Comparison of ENCODE assay signal across 18 cellular contexts in the genomic region with DNA sequence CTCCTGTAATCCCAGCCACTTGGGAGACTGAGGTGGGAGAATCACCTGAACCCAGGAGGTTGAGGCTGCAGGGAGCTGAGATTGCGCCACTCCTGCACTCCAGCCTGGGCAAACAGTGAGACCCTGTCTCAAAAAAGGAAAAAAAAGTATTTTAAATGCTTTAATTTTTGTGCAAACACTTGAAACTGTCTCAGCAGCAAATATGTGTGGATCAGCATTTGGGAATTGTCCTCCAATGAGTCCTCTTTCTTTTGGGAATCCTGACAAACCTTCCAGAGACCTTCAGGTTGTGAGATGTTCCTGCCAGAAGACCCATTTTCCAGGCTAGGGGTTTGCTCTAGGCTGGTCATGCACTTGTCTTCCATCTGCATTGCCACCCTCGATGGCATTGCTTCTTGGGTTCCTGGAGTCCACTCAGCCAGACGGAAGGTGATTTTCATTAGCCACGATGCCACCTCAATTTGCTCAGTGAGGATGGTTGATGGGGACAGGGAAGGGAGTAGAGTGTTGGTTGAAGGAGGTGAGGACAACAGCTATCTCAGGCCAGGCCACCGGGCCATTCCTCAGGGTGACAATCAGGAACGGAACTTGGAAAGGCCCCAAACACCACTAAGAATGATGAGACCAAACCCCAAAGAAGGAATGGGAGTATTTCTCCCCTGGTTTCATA. TPM values are rescaled to one million over a fixed set of nuclear protein-coding genes. Genes with fewer than 3 reads are reported as not detected.
DNase-seq lines count a peak whose midpoint lies in the region; ATAC-seq, FAIRE-seq and TF ChIP-seq lines count a peak whose summit lies in the region.
"Had no signal": no experiment of that assay in that cellular context is flagged by ENCODE, and none has a peak within 500 bp of the region (broad histone marks: within the 10 kb centered on the region; RNA-seq: fewer than 3 reads in every experiment).

No MANE protein-coding gene starts in this region.

- DNase-seq in activated CD8-positive, alpha-beta T cell treated with anti-CD3 and anti-CD28 coated beads, Interleukin-2, amount 10 ng/mL, durations not matched to agents 7 days and 5 days, result peak; percentile 10
- no peak for DNase-seq in activated CD8-positive, alpha-beta T cell treated with anti-CD3 and anti-CD28 coated beads for 36 hours
- no peak for DNase-seq in bronchial epithelial cell (ENCODE audit: low read depth)
- peak; percentile 11 to 62 for DNase-seq in lower leg skin (ENCODE audit: low spot score in 2 of 2)
- DNase-seq in transverse colon, result no peak
- no peak for DNase-seq in NCI-H2196 (lab: John Stamatoyannopoulos, UW; ENCODE audit: unreplicated experiment)
- DNase-seq in NCI-H446 (lab: John Stamatoyannopoulos, UW), result no peak
- DNase-seq: BE2C; CD4-positive, alpha-beta T cell; EL; MG63; NCI-H1092; NCI-H2081 treated with DMSO at 0.1 percent for 48 hours; NCI-H524 had no signal

- H3K27ac ChIP-seq in transverse colon, result no peak overlapping the region
- H3K27ac ChIP-seq: 22Rv1 had no signal

- POLR2A ChIA-PET in activated CD8-positive, alpha-beta T cell treated with anti-CD3 and anti-CD28 coated beads, Interleukin-2, amount 10 ng/mL, durations not matched to agents 7 days and 5 days (lab: Charles Lee), result no interaction called here
- POLR2A ChIA-PET in activated CD8-positive, alpha-beta T cell treated with anti-CD3 and anti-CD28 coated beads for 36 hours (lab: Charles Lee), result no interaction called here

- TF ChIP-seq POLR2A in lower leg skin (IDR thresholded peaks at IDR 0.05) (no peak), transverse colon (IDR thresholded peaks at IDR 0.05) (peak; percentile 18)

- no peak overlapping the region for H3K4me3 Mint-ChIP-seq in activated CD8-positive, alpha-beta T cell treated with anti-CD3 and anti-CD28 coated beads, Interleukin-2, amount 10 ng/mL, durations not matched to agents 7 days and 5 days
- no peak overlapping the region for H3K4me3 Mint-ChIP-seq in activated CD8-positive, alpha-beta T cell treated with anti-CD3 and anti-CD28 coated beads for 36 hours
- H3K4me3 Mint-ChIP-seq: CD4-positive, alpha-beta T cell had no signal

- 85 to 86% methylated on average over 6 of the region's 6 CpGs for WGBS in lower leg skin, 2 donors
- 40 to 77% methylated on average over 3 to 6 of the region's 6 CpGs for WGBS in transverse colon (ENCODE audit: low coverage in 1 of 2), 2 donors

- intact Hi-C loops in activated CD8-positive, alpha-beta T cell treated with anti-CD3 and anti-CD28 coated beads for 36 hours (cut with micrococcal nuclease), result loop anchor here (5.0 kb wide), 3 partner anchors 157 to 647 kb away; no protein-coding TSS in a partner anchor
- intact Hi-C loops in lower leg skin (cut with DNase I; ENCODE audit: low total_unique reads), result loop anchor here (5.0 to 10.0 kb wide), 2 partner anchors 212 to 650 kb away; a partner anchor contains a TSS
- intact Hi-C loops in transverse colon (cut with DNase I; ENCODE audit: low total_unique reads), result loop anchor here (5.0 to 10.0 kb wide), 2 partner anchors 170 to 212 kb away; a partner anchor contains a TSS

- no peak for TF ChIP-seq EP300 in transverse colon (IDR thresholded peaks at IDR 0.05; ENCODE audit: low read depth)

- peak; percentile 50 for FAIRE-seq in bronchial epithelial cell (lab: Jason Lieb, UNC)
- FAIRE-seq: GM19239 had no signal

- CTCF ChIA-PET in activated CD8-positive, alpha-beta T cell treated with anti-CD3 and anti-CD28 coated beads, Interleukin-2, amount 10 ng/mL, durations not matched to agents 7 days and 5 days (lab: Charles Lee), result no interaction called here
- CTCF ChIA-PET in activated CD8-positive, alpha-beta T cell treated with anti-CD3 and anti-CD28 coated beads for 36 hours (lab: Charles Lee), result no interaction called here

- in situ Hi-C loops in transverse colon (cut with MboI; ENCODE audit: low pct_ligation_motif_present in 1 of 4, low pct_unique_long_range_greater_than_20kb in 1 of 4, low sequenced_read_pairs in 3 of 4), result loop anchor here (10.0 to 25.0 kb wide), 4 partner anchors 172 to 647 kb away; a partner anchor contains a TSS

- no peaks in the 10 kb centered on the region for H3K4me1 Mint-ChIP-seq in activated CD8-positive, alpha-beta T cell treated with anti-CD3 and anti-CD28 coated beads, Interleukin-2, amount 10 ng/mL, durations not matched to agents 7 days and 5 days (ENCODE audit: low read depth)
- H3K4me1 Mint-ChIP-seq in activated CD8-positive, alpha-beta T cell treated with anti-CD3 and anti-CD28 coated beads for 36 hours (ENCODE audit: low read depth), result no peaks in the 10 kb centered on the region

- H3K27me3 Mint-ChIP-seq in activated CD8-positive, alpha-beta T cell treated with anti-CD3 and anti-CD28 coated beads, Interleukin-2, amount 10 ng/mL, durations not matched to agents 7 days and 5 days (ENCODE audit: low read depth), result peaks cover 8% of the 10 kb centered on the region
- H3K27me3 Mint-ChIP-seq in activated CD8-positive, alpha-beta T cell treated with anti-CD3 and anti-CD28 coated beads for 36 hours, result peaks cover 3% of the 10 kb centered on the region

- no peak overlapping the region for H3K4me3 ChIP-seq in bronchial epithelial cell (ENCODE audit: low read depth, low read length)
- H3K4me3 ChIP-seq in lower leg skin (ENCODE audit: low read depth, poor library complexity, severe bottlenecking), result no peak overlapping the region
- no peak overlapping the region for H3K4me3 ChIP-seq in transverse colon
- H3K4me3 ChIP-seq: HAP-1, MG63 had no signal

- H3K36me3 Mint-ChIP-seq in activated CD8-positive, alpha-beta T cell treated with anti-CD3 and anti-CD28 coated beads, Interleukin-2, amount 10 ng/mL, durations not matched to agents 7 days and 5 days (ENCODE audit: low read depth), result no peaks in the 10 kb centered on the region
- no peaks in the 10 kb centered on the region for H3K36me3 Mint-ChIP-seq in activated CD8-positive, alpha-beta T cell treated with anti-CD3 and anti-CD28 coated beads for 36 hours (ENCODE audit: low read depth)

- H3K27me3 ChIP-seq in bronchial epithelial cell (ENCODE audit: control insufficient read depth, insufficient read depth, low read length) (no peaks in the 10 kb centered on the region), transverse colon (no peaks in the 10 kb centered on the region)
- H3K27me3 ChIP-seq: MG63 had no signal

- peaks cover 0 to 7% (median 2%) of the 10 kb centered on the region in 4 donors for H3K4me1 ChIP-seq in transverse colon
- H3K4me1 ChIP-seq: BE2C, HAP-1 had no signal

- no peaks in the 10 kb centered on the region for H3K9me3 ChIP-seq in transverse colon
- H3K9me3 ChIP-seq: BE2C, HAP-1, MG63 had no signal

- ATAC-seq in activated CD8-positive, alpha-beta T cell treated with anti-CD3 and anti-CD28 coated beads, Interleukin-2, amount 10 ng/mL, durations not matched to agents 7 days and 5 days, result no peak
- ATAC-seq in activated CD8-positive, alpha-beta T cell treated with anti-CD3 and anti-CD28 coated beads for 36 hours, result no peak
- ATAC-seq in GM21619 (IDR thresholded peaks at IDR 0.05; ENCODE audit: unreplicated experiment), result no peak

- no peaks in the 10 kb centered on the region for H3K9me3 Mint-ChIP-seq in activated CD8-positive, alpha-beta T cell treated with anti-CD3 and anti-CD28 coated beads, Interleukin-2, amount 10 ng/mL, durations not matched to agents 7 days and 5 days (ENCODE audit: insufficient read depth)
- H3K9me3 Mint-ChIP-seq in activated CD8-positive, alpha-beta T cell treated with anti-CD3 and anti-CD28 coated beads for 36 hours, result no peaks in the 10 kb centered on the region
- H3K9me3 Mint-ChIP-seq: CD4-positive, alpha-beta T cell had no signal

- H3K36me3 ChIP-seq in bronchial epithelial cell (ENCODE audit: control insufficient read depth, insufficient read depth, low read length) (no peaks in the 10 kb centered on the region), transverse colon (no peaks in the 10 kb centered on the region)
- H3K36me3 ChIP-seq: BE2C, HAP-1, MG63 had no signal

- TF ChIP-seq CTCF in activated CD8-positive, alpha-beta T cell treated with anti-CD3 and anti-CD28 coated beads for 36 hours (IDR thresholded peaks at IDR 0.05), result no peak
- no peak for TF ChIP-seq CTCF in bronchial epithelial cell (IDR thresholded peaks at IDR 0.05; ENCODE audit: insufficient read depth, low read length, severe bottlenecking)
- TF ChIP-seq CTCF in lower leg skin (IDR thresholded peaks at IDR 0.05), result no peak
- no peak for TF ChIP-seq CTCF in transverse colon (IDR thresholded peaks at IDR 0.05)

- H3K27ac Mint-ChIP-seq in activated CD8-positive, alpha-beta T cell treated with anti-CD3 and anti-CD28 coated beads, Interleukin-2, amount 10 ng/mL, durations not matched to agents 7 days and 5 days, result no peak overlapping the region
- no peak overlapping the region for H3K27ac Mint-ChIP-seq in activated CD8-positive, alpha-beta T cell treated with anti-CD3 and anti-CD28 coated beads for 36 hours
- H3K27ac Mint-ChIP-seq: CD4-positive, alpha-beta T cell had no signal

RNA-seq across cellular contexts. Expression of a gene that starts 55.4 kb away (rescaled TPM):
- not detected for total RNA-seq in activated CD8-positive, alpha-beta T cell treated with anti-CD3 and anti-CD28 coated beads, Interleukin-2, amount 10 ng/mL, durations not matched to agents 7 days and 5 days
- total RNA-seq in activated CD8-positive, alpha-beta T cell treated with anti-CD3 and anti-CD28 coated beads for 36 hours, result not detected
- total RNA-seq in bronchial epithelial cell, result 79.2 and 105 TPM in 2 replicates
- total RNA-seq in lower leg skin, result 100 to 1,000 TPM in 1 of 4 donors, 10 to 100 TPM in 3; 75.4 to 107 (median 87.1) TPM
- 100 to 1,000 TPM; 335 to 641 (median 446) TPM for total RNA-seq in transverse colon

Comparison
In these comparisons a context has a peak if more than half of its experiments do, and no peak if none do; other contexts are left out.
1. DNase-seq: peak in activated CD8-positive, alpha-beta T cell treated with anti-CD3 and anti-CD28 coated beads, Interleukin-2, amount 10 ng/mL, durations not matched to agents 7 days and 5 days (single experiment) and lower leg skin (2 of 2); none in activated CD8-positive, alpha-beta T cell treated with anti-CD3 and anti-CD28 coated beads for 36 hours (single experiment), bronchial epithelial cell (single experiment), transverse colon (single experiment), NCI-H2196 (single experiment) and NCI-H446 (0 of 2).
2. RNA of a gene that starts 55.4 kb away (total RNA-seq): 335 to 641 TPM in transverse colon, 75.4 to 107 TPM in lower leg skin and 79.2 to 105 TPM in bronchial epithelial cell; not detected in activated CD8-positive, alpha-beta T cell treated with anti-CD3 and anti-CD28 coated beads for 36 hours and not detected in activated CD8-positive, alpha-beta T cell treated with anti-CD3 and anti-CD28 coated beads, Interleukin-2, amount 10 ng/mL, durations not matched to agents 7 days and 5 days; every median in the first group is over 10 times any median in the second.